Comparison of ENCODE assay signal across 1 cellular context in the genomic region with DNA sequence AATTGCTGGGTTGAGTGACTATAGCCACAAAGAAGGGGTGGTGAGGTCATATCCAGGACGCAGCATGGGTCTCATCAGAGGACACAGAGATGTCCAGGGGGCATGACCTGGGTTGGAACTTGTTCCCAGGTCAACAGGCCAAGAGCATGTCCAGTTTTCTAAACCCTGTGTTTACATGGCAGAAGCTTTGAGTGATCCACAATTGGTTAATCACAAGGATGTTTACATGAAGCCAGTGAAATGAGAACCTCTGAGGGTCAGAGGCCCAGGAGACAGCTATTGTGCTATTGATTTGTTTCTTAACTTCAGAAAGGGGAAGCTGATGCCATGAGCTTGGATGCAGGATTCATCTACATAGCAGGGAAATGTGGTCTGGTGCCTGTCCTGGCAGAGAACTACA.
A peak's percentile ranks its signal among the peaks of the same experiment; 100 is the strongest.
TF ChIP-seq lines count a peak whose summit lies in the region.

No MANE protein-coding gene starts in this region.

TF ChIP-seq in HepG2, 621 proteins besides CTCF, POLR2A, EP300 and RAD21 (continued from another document and continues in another):
- TF ChIP-seq, protein P1, sequence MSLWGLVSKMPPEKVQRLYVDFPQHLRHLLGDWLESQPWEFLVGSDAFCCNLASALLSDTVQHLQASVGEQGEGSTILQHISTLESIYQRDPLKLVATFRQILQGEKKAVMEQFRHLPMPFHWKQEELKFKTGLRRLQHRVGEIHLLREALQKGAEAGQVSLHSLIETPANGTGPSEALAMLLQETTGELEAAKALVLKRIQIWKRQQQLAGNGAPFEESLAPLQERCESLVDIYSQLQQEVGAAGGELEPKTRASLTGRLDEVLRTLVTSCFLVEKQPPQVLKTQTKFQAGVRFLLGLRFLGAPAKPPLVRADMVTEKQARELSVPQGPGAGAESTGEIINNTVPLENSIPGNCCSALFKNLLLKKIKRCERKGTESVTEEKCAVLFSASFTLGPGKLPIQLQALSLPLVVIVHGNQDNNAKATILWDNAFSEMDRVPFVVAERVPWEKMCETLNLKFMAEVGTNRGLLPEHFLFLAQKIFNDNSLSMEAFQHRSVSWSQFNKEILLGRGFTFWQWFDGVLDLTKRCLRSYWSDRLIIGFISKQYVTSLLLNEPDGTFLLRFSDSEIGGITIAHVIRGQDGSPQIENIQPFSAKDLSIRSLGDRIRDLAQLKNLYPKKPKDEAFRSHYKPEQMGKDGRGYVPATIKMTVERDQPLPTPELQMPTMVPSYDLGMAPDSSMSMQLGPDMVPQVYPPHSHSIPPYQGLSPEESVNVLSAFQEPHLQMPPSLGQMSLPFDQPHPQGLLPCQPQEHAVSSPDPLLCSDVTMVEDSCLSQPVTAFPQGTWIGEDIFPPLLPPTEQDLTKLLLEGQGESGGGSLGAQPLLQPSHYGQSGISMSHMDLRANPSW (CRISPR knock-in tag; IDR thresholded peaks at IDR 0.05; ENCODE audit: borderline replicate concordance) = no peak
- TF ChIP-seq AKAP8 (CRISPR knock-in tag; IDR thresholded peaks at IDR 0.05) (no peak), ZNF207 (IDR thresholded peaks at IDR 0.05; ENCODE audit: borderline replicate concordance) (no peak), ZNF3 (CRISPR knock-in tag; IDR thresholded peaks at IDR 0.05) (no peak), RBFOX2 (IDR thresholded peaks at IDR 0.05; ENCODE audit: low read depth, low read length) (no peak), CAMTA2 (CRISPR knock-in tag; IDR thresholded peaks at IDR 0.05; ENCODE audit: borderline replicate concordance) (no peak), SMAD1 (CRISPR knock-in tag; IDR thresholded peaks at IDR 0.05; ENCODE audit: borderline replicate concordance, low read depth) (no peak), IRF2 (CRISPR knock-in tag; IDR thresholded peaks at IDR 0.05) (peak; percentile 59; the same call in 1 of the 2 replicates), HNF4G (IDR thresholded peaks at IDR 0.05; ENCODE audit: borderline replicate concordance, low read depth, low read length) (peak; percentile 47; the same call in 1 of the 2 replicates), HNF4G (CRISPR knock-in tag; IDR thresholded peaks at IDR 0.05; ENCODE audit: borderline replicate concordance, low read depth) (peak; percentile 69; the same call in 1 of the 2 replicates), CBFB (CRISPR knock-in tag; IDR thresholded peaks at IDR 0.05) (no peak), FOXO1 (CRISPR knock-in tag; IDR thresholded peaks at IDR 0.05) (peak; percentile 90), ZFX (CRISPR knock-in tag; IDR thresholded peaks at IDR 0.05; ENCODE audit: low read depth) (no peak), ELF1 (CRISPR knock-in tag; IDR thresholded peaks at IDR 0.05) (0 out of 2 replicates have a peak, but pooled peaks have one; percentile 34), HOXA5 (CRISPR knock-in tag; IDR thresholded peaks at IDR 0.05) (peak; percentile 67; the same call in 1 of the 2 replicates), NCOA1 (CRISPR knock-in tag; IDR thresholded peaks at IDR 0.05) (no peak), HMGA1 (CRISPR knock-in tag; conservative IDR thresholded peaks at IDR 0.05) (no peak), RNF2 (conservative IDR thresholded peaks at IDR 0.05; ENCODE audit: low read depth) (no peak), NR2C2 (CRISPR knock-in tag; IDR thresholded peaks at IDR 0.05; ENCODE audit: borderline replicate concordance) (peak; percentile 89), SP4 (CRISPR knock-in tag; IDR thresholded peaks at IDR 0.05) (no peak), ZNF20 (CRISPR knock-in tag; IDR thresholded peaks at IDR 0.05) (no peak), EHMT2 (IDR thresholded peaks at IDR 0.05; ENCODE audit: borderline replicate concordance, low read depth, low read length) (no peak), SRF (IDR thresholded peaks at IDR 0.05; ENCODE audit: low read depth, low read length) (no peak), SRSF4 (IDR thresholded peaks at IDR 0.05; ENCODE audit: low read depth, low read length, poor library complexity, severe bottlenecking) (no peak), ZNF430 (CRISPR knock-in tag; IDR thresholded peaks at IDR 0.05) (no peak), ARNT2 (CRISPR knock-in tag; IDR thresholded peaks at IDR 0.05; ENCODE audit: low read depth) (no peak), CBX1 (IDR thresholded peaks at IDR 0.05; ENCODE audit: low read depth) (no peak), GPN1 (CRISPR knock-in tag; IDR thresholded peaks at IDR 0.05; ENCODE audit: borderline replicate concordance) (no peak), NR1H2 (CRISPR knock-in tag; IDR thresholded peaks at IDR 0.05; ENCODE audit: borderline replicate concordance, low read depth) (no peak), TCF12 (IDR thresholded peaks at IDR 0.05) (no peak), TCF12 (CRISPR knock-in tag; IDR thresholded peaks at IDR 0.05) (peak; percentile 63; the same call in 1 of the 2 replicates), RCOR2 (CRISPR knock-in tag; IDR thresholded peaks at IDR 0.05) (peak; percentile 76; the same call in 1 of the 2 replicates), ZNF878 (CRISPR knock-in tag; IDR thresholded peaks at IDR 0.05) (no peak), ZFP62 (CRISPR knock-in tag; IDR thresholded peaks at IDR 0.05) (no peak), YEATS4 (CRISPR knock-in tag; IDR thresholded peaks at IDR 0.05; ENCODE audit: borderline replicate concordance) (no peak), ZNF75D (CRISPR knock-in tag; IDR thresholded peaks at IDR 0.05; ENCODE audit: borderline replicate concordance) (no peak), ZBTB21 (CRISPR knock-in tag; IDR thresholded peaks at IDR 0.05) (no peak), AHR (CRISPR knock-in tag; IDR thresholded peaks at IDR 0.05) (no peak)
- TF ChIP-seq, protein P2, sequence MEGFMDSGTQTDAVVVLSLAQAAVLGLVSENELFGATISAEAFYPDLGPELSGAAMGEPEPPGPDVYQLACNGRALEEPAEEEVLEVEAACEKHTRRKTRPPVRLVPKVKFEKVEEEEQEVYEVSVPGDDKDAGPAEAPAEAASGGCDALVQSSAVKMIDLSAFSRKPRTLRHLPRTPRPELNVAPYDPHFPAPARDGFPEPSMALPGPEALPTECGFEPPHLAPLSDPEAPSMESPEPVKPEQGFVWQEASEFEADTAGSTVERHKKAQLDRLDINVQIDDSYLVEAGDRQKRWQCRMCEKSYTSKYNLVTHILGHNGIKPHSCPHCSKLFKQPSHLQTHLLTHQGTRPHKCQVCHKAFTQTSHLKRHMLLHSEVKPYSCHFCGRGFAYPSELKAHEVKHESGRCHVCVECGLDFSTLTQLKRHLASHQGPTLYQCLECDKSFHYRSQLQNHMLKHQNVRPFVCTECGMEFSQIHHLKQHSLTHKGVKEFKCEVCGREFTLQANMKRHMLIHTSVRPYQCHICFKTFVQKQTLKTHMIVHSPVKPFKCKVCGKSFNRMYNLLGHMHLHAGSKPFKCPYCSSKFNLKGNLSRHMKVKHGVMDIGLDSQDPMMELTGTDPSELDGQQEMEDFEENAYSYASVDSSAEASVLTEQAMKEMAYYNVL (CRISPR knock-in tag; IDR thresholded peaks at IDR 0.05; ENCODE audit: borderline replicate concordance) = no peak
- TF ChIP-seq, protein P3, sequence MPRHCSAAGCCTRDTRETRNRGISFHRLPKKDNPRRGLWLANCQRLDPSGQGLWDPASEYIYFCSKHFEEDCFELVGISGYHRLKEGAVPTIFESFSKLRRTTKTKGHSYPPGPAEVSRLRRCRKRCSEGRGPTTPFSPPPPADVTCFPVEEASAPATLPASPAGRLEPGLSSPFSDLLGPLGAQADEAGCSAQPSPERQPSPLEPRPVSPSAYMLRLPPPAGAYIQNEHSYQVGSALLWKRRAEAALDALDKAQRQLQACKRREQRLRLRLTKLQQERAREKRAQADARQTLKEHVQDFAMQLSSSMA (CRISPR knock-in tag; IDR thresholded peaks at IDR 0.05) = no peak
- TF ChIP-seq, protein P4, sequence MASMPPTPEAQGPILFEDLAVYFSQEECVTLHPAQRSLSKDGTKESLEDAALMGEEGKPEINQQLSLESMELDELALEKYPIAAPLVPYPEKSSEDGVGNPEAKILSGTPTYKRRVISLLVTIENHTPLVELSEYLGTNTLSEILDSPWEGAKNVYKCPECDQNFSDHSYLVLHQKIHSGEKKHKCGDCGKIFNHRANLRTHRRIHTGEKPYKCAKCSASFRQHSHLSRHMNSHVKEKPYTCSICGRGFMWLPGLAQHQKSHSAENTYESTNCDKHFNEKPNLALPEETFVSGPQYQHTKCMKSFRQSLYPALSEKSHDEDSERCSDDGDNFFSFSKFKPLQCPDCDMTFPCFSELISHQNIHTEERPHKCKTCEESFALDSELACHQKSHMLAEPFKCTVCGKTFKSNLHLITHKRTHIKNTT (CRISPR knock-in tag; IDR thresholded peaks at IDR 0.05) = no peak
- TF ChIP-seq, protein P5, sequence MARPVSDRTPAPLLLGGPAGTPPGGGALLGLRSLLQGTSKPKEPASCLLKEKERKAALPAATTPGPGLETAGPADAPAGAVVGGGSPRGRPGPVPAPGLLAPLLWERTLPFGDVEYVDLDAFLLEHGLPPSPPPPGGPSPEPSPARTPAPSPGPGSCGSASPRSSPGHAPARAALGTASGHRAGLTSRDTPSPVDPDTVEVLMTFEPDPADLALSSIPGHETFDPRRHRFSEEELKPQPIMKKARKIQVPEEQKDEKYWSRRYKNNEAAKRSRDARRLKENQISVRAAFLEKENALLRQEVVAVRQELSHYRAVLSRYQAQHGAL (CRISPR knock-in tag; IDR thresholded peaks at IDR 0.05; ENCODE audit: not compliant biosample characterization) = no peak
- TF ChIP-seq, protein P6, sequence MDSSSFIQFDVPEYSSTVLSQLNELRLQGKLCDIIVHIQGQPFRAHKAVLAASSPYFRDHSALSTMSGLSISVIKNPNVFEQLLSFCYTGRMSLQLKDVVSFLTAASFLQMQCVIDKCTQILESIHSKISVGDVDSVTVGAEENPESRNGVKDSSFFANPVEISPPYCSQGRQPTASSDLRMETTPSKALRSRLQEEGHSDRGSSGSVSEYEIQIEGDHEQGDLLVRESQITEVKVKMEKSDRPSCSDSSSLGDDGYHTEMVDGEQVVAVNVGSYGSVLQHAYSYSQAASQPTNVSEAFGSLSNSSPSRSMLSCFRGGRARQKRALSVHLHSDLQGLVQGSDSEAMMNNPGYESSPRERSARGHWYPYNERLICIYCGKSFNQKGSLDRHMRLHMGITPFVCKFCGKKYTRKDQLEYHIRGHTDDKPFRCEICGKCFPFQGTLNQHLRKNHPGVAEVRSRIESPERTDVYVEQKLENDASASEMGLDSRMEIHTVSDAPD (CRISPR knock-in tag; IDR thresholded peaks at IDR 0.05) = no peak
- TF ChIP-seq, protein P7, sequence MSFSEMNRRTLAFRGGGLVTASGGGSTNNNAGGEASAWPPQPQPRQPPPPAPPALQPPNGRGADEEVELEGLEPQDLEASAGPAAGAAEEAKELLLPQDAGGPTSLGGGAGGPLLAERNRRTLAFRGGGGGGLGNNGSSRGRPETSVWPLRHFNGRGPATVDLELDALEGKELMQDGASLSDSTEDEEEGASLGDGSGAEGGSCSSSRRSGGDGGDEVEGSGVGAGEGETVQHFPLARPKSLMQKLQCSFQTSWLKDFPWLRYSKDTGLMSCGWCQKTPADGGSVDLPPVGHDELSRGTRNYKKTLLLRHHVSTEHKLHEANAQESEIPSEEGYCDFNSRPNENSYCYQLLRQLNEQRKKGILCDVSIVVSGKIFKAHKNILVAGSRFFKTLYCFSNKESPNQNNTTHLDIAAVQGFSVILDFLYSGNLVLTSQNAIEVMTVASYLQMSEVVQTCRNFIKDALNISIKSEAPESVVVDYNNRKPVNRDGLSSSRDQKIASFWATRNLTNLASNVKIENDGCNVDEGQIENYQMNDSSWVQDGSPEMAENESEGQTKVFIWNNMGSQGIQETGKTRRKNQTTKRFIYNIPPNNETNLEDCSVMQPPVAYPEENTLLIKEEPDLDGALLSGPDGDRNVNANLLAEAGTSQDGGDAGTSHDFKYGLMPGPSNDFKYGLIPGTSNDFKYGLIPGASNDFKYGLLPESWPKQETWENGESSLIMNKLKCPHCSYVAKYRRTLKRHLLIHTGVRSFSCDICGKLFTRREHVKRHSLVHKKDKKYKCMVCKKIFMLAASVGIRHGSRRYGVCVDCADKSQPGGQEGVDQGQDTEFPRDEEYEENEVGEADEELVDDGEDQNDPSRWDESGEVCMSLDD (CRISPR knock-in tag; IDR thresholded peaks at IDR 0.05; ENCODE audit: borderline replicate concordance) = no peak
- TF ChIP-seq, protein P8, sequence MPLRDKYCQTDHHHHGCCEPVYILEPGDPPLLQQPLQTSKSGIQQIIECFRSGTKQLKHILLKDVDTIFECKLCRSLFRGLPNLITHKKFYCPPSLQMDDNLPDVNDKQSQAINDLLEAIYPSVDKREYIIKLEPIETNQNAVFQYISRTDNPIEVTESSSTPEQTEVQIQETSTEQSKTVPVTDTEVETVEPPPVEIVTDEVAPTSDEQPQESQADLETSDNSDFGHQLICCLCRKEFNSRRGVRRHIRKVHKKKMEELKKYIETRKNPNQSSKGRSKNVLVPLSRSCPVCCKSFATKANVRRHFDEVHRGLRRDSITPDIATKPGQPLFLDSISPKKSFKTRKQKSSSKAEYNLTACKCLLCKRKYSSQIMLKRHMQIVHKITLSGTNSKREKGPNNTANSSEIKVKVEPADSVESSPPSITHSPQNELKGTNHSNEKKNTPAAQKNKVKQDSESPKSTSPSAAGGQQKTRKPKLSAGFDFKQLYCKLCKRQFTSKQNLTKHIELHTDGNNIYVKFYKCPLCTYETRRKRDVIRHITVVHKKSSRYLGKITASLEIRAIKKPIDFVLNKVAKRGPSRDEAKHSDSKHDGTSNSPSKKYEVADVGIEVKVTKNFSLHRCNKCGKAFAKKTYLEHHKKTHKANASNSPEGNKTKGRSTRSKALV (CRISPR knock-in tag; IDR thresholded peaks at IDR 0.05) = 0 out of 2 replicates have a peak, but pooled peaks have one; percentile 47
- TF ChIP-seq, protein P9, sequence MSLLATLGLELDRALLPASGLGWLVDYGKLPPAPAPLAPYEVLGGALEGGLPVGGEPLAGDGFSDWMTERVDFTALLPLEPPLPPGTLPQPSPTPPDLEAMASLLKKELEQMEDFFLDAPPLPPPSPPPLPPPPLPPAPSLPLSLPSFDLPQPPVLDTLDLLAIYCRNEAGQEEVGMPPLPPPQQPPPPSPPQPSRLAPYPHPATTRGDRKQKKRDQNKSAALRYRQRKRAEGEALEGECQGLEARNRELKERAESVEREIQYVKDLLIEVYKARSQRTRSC (CRISPR knock-in tag; IDR thresholded peaks at IDR 0.05; ENCODE audit: low read depth) = no peak
- TF ChIP-seq, protein P10, sequence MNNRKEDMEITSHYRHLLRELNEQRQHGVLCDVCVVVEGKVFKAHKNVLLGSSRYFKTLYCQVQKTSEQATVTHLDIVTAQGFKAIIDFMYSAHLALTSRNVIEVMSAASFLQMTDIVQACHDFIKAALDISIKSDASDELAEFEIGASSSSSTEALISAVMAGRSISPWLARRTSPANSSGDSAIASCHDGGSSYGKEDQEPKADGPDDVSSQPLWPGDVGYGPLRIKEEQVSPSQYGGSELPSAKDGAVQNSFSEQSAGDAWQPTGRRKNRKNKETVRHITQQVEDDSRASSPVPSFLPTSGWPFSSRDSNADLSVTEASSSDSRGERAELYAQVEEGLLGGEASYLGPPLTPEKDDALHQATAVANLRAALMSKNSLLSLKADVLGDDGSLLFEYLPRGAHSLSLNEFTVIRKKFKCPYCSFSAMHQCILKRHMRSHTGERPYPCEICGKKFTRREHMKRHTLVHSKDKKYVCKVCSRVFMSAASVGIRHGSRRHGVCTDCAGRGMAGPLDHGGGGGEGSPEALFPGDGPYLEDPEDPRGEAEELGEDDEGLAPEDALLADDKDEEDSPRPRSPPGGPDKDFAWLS (CRISPR knock-in tag; IDR thresholded peaks at IDR 0.05; ENCODE audit: borderline replicate concordance) = no peak
- TF ChIP-seq, protein P11, sequence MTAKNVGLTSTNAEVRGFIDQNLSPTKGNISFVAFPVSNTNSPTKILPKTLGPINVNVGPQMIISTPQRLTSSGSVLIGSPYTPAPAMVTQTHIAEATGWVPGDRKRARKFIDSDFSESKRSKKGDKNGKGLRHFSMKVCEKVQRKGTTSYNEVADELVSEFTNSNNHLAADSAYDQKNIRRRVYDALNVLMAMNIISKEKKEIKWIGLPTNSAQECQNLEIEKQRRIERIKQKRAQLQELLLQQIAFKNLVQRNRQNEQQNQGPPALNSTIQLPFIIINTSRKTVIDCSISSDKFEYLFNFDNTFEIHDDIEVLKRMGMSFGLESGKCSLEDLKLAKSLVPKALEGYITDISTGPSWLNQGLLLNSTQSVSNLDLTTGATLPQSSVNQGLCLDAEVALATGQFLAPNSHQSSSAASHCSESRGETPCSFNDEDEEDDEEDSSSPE (CRISPR knock-in tag; IDR thresholded peaks at IDR 0.05) = no peak
